In genomic region chr17:70423562-70423961, GRCh38 we compare ENCODE assay signal across 31 cellular contexts.
"Had no signal": no experiment of that assay in that cellular context is flagged by ENCODE, and none has a peak within 500 bp of the region (broad histone marks: within the 10 kb centered on the region; RNA-seq: fewer than 3 reads in every experiment).

No MANE protein-coding gene starts in this region.

- H3K4me1 Mint-ChIP-seq: endodermal cell; memory B cell; naive B cell; stimulated activated naive CD8-positive, alpha-beta T cell treated with anti-CD3 and anti-CD28 coated beads, Interleukin-15, amount 100 ng/mL, for 72 hours had no signal

- H2AFZ ChIP-seq: hepatocyte, neural progenitor cell had no signal

- H3K4me3 ChIP-seq: dorsolateral prefrontal cortex, gastrocnemius medialis, heart left ventricle, hepatocyte, lung, mucosa of descending colon, neural progenitor cell, prostate gland, right atrium auricular region, smooth muscle cell, suprapubic skin, transverse colon, upper lobe of right lung, vagina had no signal

- H3K79me2 ChIP-seq: hepatocyte had no signal

- H3K4me1 ChIP-seq: neural progenitor cell, prostate gland, right atrium auricular region, transverse colon, upper lobe of right lung, vagina had no signal

- DNase-seq: dorsolateral prefrontal cortex; effector CD4-positive, alpha-beta T cell; endodermal cell; foreskin fibroblast; gastrocnemius medialis; heart left ventricle; kidney; mucosa of descending colon; naive B cell; stimulated activated CD4-positive, alpha-beta T cell treated with anti-CD3 and anti-CD28 coated beads, Interleukin-12 subunit alpha, Interleukin-12 subunit beta, amount 100 ng/mL, for 4 hours; stimulated activated CD4-positive, alpha-beta T cell treated with anti-CD3 and anti-CD28 coated beads, Interleukin-1b, Interleukin-23, amount 100 ng/mL, for 48 hours; stimulated activated CD4-positive, alpha-beta T cell treated with anti-CD3 and anti-CD28 coated beads, Interleukin-4, amount 100 ng/mL, for 1 hour; stimulated activated CD8-positive, alpha-beta memory T cell treated with anti-CD3 and anti-CD28 coated beads, Interleukin-4, amount 100 ng/mL, for 48 hours; stimulated activated naive CD4-positive, alpha-beta T cell; stimulated activated naive CD8-positive, alpha-beta T cell treated with anti-CD3 and anti-CD28 coated beads, Interleukin-15, amount 100 ng/mL, for 72 hours; transverse colon; upper lobe of right lung had no signal

- H3K4me2 ChIP-seq: hepatocyte, neural progenitor cell, smooth muscle cell had no signal

- H3K9me3 Mint-ChIP-seq: endodermal cell; naive B cell; nephron; neural progenitor cell; stimulated activated naive CD8-positive, alpha-beta T cell treated with anti-CD3 and anti-CD28 coated beads, Interleukin-15, amount 100 ng/mL, for 72 hours had no signal

- H3K27ac ChIP-seq: dorsolateral prefrontal cortex, epithelial cell of prostate, gastrocnemius medialis, heart left ventricle, hepatocyte, neural progenitor cell, prostate gland, right atrium auricular region, suprapubic skin, transverse colon, upper lobe of right lung, vagina had no signal

- H3K4me3 Mint-ChIP-seq: endodermal cell; memory B cell; naive B cell; nephron; neural progenitor cell; stimulated activated naive CD8-positive, alpha-beta T cell treated with anti-CD3 and anti-CD28 coated beads, Interleukin-15, amount 100 ng/mL, for 72 hours had no signal

- H3K36me3 Mint-ChIP-seq: memory B cell, naive B cell, neural progenitor cell had no signal

- H3K9me3 ChIP-seq: gastrocnemius medialis, heart left ventricle, mucosa of descending colon, prostate gland, right atrium auricular region, suprapubic skin, transverse colon, upper lobe of right lung, vagina had no signal

- H3K9ac ChIP-seq: neural progenitor cell had no signal

- ATAC-seq: esophagus mucosa; gastrocnemius medialis; heart left ventricle; left lobe of liver; mucosa of descending colon; sciatic nerve; stimulated activated naive CD8-positive, alpha-beta T cell treated with anti-CD3 and anti-CD28 coated beads, Interleukin-15, amount 100 ng/mL, for 72 hours; upper lobe of right lung had no signal

- H3K27ac Mint-ChIP-seq: endodermal cell; memory B cell; nephron; neural progenitor cell; stimulated activated naive CD8-positive, alpha-beta T cell treated with anti-CD3 and anti-CD28 coated beads, Interleukin-15, amount 100 ng/mL, for 72 hours had no signal

- H3K27me3 Mint-ChIP-seq: memory B cell; naive B cell; stimulated activated naive CD8-positive, alpha-beta T cell treated with anti-CD3 and anti-CD28 coated beads, Interleukin-15, amount 100 ng/mL, for 72 hours had no signal

- H3K36me3 ChIP-seq: gastrocnemius medialis, heart left ventricle, neural progenitor cell, prostate gland, right atrium auricular region, suprapubic skin, transverse colon, upper lobe of right lung, vagina had no signal

- H3K27me3 ChIP-seq: gastrocnemius medialis, heart left ventricle, hepatocyte, neural progenitor cell, right atrium auricular region, suprapubic skin, transverse colon, vagina had no signal
